Comparison of ENCODE assay signal across 1 cellular context in the genomic region with DNA sequence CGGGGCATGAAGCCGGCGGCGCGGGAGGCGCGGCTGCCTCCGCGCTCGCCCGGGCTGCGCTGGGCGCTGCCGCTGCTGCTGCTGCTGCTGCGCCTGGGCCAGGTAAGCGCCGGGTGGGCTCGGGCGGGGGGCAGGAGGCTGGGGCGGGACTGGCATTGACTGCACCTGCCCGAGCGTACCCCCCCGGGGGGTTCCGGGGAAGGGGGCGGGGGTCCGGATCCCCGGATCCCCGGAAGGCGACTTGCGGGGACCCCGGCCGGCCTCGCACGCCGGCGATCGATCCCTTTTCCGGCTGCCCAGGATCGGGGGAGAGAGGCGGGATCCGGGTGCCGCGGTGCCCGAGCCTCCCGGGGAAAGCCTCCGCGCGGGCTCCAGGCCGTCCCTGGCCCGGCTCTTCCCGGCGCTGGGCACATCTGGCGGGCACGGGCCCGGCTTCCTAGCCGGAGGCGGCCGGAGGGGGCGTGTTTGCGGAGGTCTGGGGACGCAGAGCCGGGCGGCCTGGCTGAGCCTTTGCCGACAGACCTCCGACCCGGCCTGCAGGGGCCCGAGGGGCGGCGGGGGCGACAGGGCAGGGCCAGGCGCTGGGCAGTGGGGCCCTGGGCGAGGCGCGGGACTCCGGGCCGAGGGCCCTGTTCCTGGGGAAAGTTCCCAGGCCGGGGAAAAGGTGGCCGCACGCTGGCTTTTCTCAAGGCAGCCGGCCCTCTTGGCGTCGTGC.
TF ChIP-seq lines count a peak whose summit lies in the region.

No MANE protein-coding gene starts in this region.

TF ChIP-seq in HepG2, 621 proteins besides CTCF, POLR2A, EP300 and RAD21 (continued from another document):
- TF ChIP-seq, protein P1, sequence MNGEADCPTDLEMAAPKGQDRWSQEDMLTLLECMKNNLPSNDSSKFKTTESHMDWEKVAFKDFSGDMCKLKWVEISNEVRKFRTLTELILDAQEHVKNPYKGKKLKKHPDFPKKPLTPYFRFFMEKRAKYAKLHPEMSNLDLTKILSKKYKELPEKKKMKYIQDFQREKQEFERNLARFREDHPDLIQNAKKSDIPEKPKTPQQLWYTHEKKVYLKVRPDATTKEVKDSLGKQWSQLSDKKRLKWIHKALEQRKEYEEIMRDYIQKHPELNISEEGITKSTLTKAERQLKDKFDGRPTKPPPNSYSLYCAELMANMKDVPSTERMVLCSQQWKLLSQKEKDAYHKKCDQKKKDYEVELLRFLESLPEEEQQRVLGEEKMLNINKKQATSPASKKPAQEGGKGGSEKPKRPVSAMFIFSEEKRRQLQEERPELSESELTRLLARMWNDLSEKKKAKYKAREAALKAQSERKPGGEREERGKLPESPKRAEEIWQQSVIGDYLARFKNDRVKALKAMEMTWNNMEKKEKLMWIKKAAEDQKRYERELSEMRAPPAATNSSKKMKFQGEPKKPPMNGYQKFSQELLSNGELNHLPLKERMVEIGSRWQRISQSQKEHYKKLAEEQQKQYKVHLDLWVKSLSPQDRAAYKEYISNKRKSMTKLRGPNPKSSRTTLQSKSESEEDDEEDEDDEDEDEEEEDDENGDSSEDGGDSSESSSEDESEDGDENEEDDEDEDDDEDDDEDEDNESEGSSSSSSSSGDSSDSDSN (CRISPR knock-in tag; IDR thresholded peaks at IDR 0.05) = peak; percentile 89; the same call in 1 of the 2 replicates
- peak; percentile 38 for TF ChIP-seq HNRNPK (IDR thresholded peaks at IDR 0.05; ENCODE audit: low read depth, low read length, poor library complexity, severe bottlenecking)
- TF ChIP-seq HNRNPLL (IDR thresholded peaks at IDR 0.05; ENCODE audit: low read depth, low read length, poor library complexity, severe bottlenecking) = peak; percentile 55
- TF ChIP-seq ZNF251 (CRISPR knock-in tag; IDR thresholded peaks at IDR 0.05) = no peak
- peak; percentile 31; the same call in 1 of the 2 replicates for TF ChIP-seq ZNF768 (CRISPR knock-in tag; IDR thresholded peaks at IDR 0.05)
- TF ChIP-seq, protein P2, sequence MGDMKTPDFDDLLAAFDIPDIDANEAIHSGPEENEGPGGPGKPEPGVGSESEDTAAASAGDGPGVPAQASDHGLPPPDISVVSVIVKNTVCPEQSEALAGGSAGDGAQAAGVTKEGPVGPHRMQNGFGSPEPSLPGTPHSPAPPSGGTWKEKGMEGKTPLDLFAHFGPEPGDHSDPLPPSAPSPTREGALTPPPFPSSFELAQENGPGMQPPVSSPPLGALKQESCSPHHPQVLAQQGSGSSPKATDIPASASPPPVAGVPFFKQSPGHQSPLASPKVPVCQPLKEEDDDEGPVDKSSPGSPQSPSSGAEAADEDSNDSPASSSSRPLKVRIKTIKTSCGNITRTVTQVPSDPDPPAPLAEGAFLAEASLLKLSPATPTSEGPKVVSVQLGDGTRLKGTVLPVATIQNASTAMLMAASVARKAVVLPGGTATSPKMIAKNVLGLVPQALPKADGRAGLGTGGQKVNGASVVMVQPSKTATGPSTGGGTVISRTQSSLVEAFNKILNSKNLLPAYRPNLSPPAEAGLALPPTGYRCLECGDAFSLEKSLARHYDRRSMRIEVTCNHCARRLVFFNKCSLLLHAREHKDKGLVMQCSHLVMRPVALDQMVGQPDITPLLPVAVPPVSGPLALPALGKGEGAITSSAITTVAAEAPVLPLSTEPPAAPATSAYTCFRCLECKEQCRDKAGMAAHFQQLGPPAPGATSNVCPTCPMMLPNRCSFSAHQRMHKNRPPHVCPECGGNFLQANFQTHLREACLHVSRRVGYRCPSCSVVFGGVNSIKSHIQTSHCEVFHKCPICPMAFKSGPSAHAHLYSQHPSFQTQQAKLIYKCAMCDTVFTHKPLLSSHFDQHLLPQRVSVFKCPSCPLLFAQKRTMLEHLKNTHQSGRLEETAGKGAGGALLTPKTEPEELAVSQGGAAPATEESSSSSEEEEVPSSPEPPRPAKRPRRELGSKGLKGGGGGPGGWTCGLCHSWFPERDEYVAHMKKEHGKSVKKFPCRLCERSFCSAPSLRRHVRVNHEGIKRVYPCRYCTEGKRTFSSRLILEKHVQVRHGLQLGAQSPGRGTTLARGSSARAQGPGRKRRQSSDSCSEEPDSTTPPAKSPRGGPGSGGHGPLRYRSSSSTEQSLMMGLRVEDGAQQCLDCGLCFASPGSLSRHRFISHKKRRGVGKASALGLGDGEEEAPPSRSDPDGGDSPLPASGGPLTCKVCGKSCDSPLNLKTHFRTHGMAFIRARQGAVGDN (CRISPR knock-in tag; IDR thresholded peaks at IDR 0.05) = peak; percentile 60
- TF ChIP-seq ZFX (CRISPR knock-in tag; IDR thresholded peaks at IDR 0.05; ENCODE audit: low read depth) = peak; percentile 54
- TF ChIP-seq, protein P3, sequence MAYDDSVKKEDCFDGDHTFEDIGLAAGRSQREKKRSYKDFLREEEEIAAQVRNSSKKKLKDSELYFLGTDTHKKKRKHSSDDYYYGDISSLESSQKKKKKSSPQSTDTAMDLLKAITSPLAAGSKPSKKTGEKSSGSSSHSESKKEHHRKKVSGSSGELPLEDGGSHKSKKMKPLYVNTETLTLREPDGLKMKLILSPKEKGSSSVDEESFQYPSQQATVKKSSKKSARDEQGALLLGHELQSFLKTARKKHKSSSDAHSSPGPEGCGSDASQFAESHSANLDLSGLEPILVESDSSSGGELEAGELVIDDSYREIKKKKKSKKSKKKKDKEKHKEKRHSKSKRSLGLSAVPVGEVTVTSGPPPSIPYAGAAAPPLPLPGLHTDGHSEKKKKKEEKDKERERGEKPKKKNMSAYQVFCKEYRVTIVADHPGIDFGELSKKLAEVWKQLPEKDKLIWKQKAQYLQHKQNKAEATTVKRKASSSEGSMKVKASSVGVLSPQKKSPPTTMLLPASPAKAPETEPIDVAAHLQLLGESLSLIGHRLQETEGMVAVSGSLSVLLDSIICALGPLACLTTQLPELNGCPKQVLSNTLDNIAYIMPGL (CRISPR knock-in tag; IDR thresholded peaks at IDR 0.05; ENCODE audit: borderline replicate concordance in 1 of 2, low read depth in 1 of 2) = peak; percentile 21 to 24; a peak in 2 of 4 replicates
- peak; percentile 49; the same call in 1 of the 2 replicates for TF ChIP-seq ZFY (CRISPR knock-in tag; IDR thresholded peaks at IDR 0.05)
- TF ChIP-seq RORA (CRISPR knock-in tag; IDR thresholded peaks at IDR 0.05) = no peak
- no peak for TF ChIP-seq GATA4 (IDR thresholded peaks at IDR 0.05; ENCODE audit: borderline replicate concordance, low read depth)
- TF ChIP-seq ZNF430 (CRISPR knock-in tag; IDR thresholded peaks at IDR 0.05) = peak; percentile 18; the same call in 1 of the 2 replicates
- 0 out of 2 replicates have a peak, but pooled peaks have one; percentile 52 for TF ChIP-seq HNRNPL (IDR thresholded peaks at IDR 0.05; ENCODE audit: low read depth, low read length)
- TF ChIP-seq, protein P4, sequence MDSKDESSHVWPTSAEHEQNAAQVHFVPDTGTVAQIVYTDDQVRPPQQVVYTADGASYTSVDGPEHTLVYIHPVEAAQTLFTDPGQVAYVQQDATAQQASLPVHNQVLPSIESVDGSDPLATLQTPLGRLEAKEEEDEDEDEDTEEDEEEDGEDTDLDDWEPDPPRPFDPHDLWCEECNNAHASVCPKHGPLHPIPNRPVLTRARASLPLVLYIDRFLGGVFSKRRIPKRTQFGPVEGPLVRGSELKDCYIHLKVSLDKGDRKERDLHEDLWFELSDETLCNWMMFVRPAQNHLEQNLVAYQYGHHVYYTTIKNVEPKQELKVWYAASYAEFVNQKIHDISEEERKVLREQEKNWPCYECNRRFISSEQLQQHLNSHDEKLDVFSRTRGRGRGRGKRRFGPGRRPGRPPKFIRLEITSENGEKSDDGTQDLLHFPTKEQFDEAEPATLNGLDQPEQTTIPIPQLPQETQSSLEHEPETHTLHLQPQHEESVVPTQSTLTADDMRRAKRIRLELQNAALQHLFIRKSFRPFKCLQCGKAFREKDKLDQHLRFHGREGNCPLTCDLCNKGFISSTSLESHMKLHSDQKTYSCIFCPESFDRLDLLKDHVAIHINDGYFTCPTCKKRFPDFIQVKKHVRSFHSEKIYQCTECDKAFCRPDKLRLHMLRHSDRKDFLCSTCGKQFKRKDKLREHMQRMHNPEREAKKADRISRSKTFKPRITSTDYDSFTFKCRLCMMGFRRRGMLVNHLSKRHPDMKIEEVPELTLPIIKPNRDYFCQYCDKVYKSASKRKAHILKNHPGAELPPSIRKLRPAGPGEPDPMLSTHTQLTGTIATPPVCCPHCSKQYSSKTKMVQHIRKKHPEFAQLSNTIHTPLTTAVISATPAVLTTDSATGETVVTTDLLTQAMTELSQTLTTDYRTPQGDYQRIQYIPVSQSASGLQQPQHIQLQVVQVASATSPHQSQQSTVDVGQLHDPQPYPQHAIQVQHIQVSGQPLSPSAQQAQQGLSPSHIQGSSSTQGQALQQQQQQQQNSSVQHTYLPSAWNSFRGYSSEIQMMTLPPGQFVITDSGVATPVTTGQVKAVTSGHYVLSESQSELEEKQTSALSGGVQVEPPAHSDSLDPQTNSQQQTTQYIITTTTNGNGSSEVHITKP (CRISPR knock-in tag; IDR thresholded peaks at IDR 0.05; ENCODE audit: low read depth) = no peak
- TF ChIP-seq SAP130 (CRISPR knock-in tag; IDR thresholded peaks at IDR 0.05; ENCODE audit: low read depth) = peak; percentile 15; the same call in 1 of the 2 replicates
- TF ChIP-seq, protein P5, sequence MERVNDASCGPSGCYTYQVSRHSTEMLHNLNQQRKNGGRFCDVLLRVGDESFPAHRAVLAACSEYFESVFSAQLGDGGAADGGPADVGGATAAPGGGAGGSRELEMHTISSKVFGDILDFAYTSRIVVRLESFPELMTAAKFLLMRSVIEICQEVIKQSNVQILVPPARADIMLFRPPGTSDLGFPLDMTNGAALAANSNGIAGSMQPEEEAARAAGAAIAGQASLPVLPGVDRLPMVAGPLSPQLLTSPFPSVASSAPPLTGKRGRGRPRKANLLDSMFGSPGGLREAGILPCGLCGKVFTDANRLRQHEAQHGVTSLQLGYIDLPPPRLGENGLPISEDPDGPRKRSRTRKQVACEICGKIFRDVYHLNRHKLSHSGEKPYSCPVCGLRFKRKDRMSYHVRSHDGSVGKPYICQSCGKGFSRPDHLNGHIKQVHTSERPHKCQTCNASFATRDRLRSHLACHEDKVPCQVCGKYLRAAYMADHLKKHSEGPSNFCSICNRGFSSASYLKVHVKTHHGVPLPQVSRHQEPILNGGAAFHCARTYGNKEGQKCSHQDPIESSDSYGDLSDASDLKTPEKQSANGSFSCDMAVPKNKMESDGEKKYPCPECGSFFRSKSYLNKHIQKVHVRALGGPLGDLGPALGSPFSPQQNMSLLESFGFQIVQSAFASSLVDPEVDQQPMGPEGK (CRISPR knock-in tag; IDR thresholded peaks at IDR 0.05) = 0 out of 2 replicates have a peak, but pooled peaks have one; percentile 25
- TF ChIP-seq, protein P6, sequence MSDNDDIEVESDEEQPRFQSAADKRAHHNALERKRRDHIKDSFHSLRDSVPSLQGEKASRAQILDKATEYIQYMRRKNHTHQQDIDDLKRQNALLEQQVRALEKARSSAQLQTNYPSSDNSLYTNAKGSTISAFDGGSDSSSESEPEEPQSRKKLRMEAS (IDR thresholded peaks at IDR 0.05) = peak; percentile 2; the same call in 1 of the 2 replicates
- 0 out of 2 replicates have a peak, but pooled peaks have one; percentile 26 for TF ChIP-seq ZBTB42 (CRISPR knock-in tag; IDR thresholded peaks at IDR 0.05)
